ENCODE assay signal across 1 cellular context in genomic region chr7:28231181-28231580, GRCh38.
TF ChIP-seq lines count a peak whose summit lies in the region.

No MANE protein-coding gene starts in this region.

TF ChIP-seq in GM23338, 12 proteins besides CTCF, POLR2A, EP300 and RAD21 (continued from another document):
- no peak for TF ChIP-seq ETS1 (IDR thresholded peaks at IDR 0.05)
- TF ChIP-seq ZNF331 (CRISPR knock-in tag; IDR thresholded peaks at IDR 0.05; ENCODE audit: low read depth), result no peak
- TF ChIP-seq REST (IDR thresholded peaks at IDR 0.05; ENCODE audit: unreplicated experiment), result no peak
- TF ChIP-seq EZH2phosphoT487 (IDR thresholded peaks at IDR 0.05; ENCODE audit: unreplicated experiment), result no peak
- no peak for TF ChIP-seq POLR2AphosphoS5 (IDR thresholded peaks at IDR 0.05; ENCODE audit: low read depth)
- TF ChIP-seq STAT1 (IDR thresholded peaks at IDR 0.05; ENCODE audit: unreplicated experiment), result no peak
- TF ChIP-seq NANOG (IDR thresholded peaks at IDR 0.05; ENCODE audit: borderline replicate concordance), result no peak
